Comparison of ENCODE assay signal across 17 cellular contexts in the genomic region with DNA sequence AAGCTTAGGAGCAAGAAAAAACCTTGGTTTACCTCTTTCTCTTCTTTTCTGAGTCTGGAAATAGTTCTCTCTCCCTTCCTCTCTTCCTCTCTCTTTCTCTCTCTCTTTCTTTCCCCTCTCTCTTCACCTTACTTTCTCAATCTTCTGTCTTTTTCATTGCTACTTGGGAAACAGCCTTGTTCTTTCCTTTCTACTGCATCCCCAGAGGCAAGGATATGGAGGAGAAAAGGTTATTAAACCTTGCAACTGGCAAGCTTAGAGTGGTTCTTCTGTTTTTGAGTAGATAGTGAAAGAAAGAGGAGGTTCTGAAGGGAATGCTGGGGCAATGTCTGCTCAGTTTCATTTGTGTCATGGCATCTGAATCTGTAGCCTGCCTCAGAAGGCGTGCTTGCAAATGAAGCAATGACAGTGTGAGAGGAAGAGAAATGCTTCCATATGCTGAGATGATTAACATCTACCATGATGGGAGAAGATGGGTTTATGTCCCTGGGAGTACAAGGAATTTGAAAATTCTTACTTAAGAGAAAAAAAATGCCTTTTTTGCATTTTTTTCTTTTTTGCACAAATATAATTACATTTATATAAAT.
DNase-seq lines count a peak whose midpoint lies in the region; ATAC-seq and TF ChIP-seq lines count a peak whose summit lies in the region.
"Had no signal": no experiment of that assay in that cellular context is flagged by ENCODE, and none has a peak within 500 bp of the region (broad histone marks: within the 10 kb centered on the region; RNA-seq: fewer than 3 reads in every experiment).

No MANE protein-coding gene starts in this region.

- intact Hi-C loops in gastrocnemius medialis (cut with DNase I; ENCODE audit: low total_unique reads) = no loop called here

- H3K4me1 ChIP-seq in gastrocnemius medialis = no peaks in the 10 kb centered on the region
- H3K4me1 ChIP-seq: A549 had no signal

- H3K4me1 Mint-ChIP-seq in brain (peaks cover 63% of the 10 kb centered on the region), nephron (peaks cover 36% of the 10 kb centered on the region)

- H3K36me3 Mint-ChIP-seq in brain = peaks cover 17% of the 10 kb centered on the region
- peaks cover 9% of the 10 kb centered on the region for H3K36me3 Mint-ChIP-seq in nephron (ENCODE audit: low read depth)

- TF ChIP-seq POLR2A in gastrocnemius medialis (IDR thresholded peaks at IDR 0.05) = no peak

- no peak overlapping the region for H3K27ac ChIP-seq in gastrocnemius medialis
- H3K27ac ChIP-seq: A549, C4-2B, PC-9, SJCRH30 had no signal

- H3K4me3 ChIP-seq in AG10803 (ENCODE audit: low read length) (no peak overlapping the region), gastrocnemius medialis (no peak overlapping the region)
- H3K4me3 ChIP-seq: A549, PC-9, SJCRH30 had no signal

- H3K4me3 Mint-ChIP-seq in brain = peak overlapping the region in 2 of 5 experiments; percentile 1 to 44
- H3K4me3 Mint-ChIP-seq in nephron = no peak overlapping the region

- no peaks in the 10 kb centered on the region for H3K27me3 ChIP-seq in gastrocnemius medialis
- H3K27me3 ChIP-seq: SJCRH30 had no signal

- H3K27me3 Mint-ChIP-seq in brain = no peaks in the 10 kb centered on the region
- no peaks in the 10 kb centered on the region for H3K27me3 Mint-ChIP-seq in nephron (ENCODE audit: low read depth)

- H3K9me3 ChIP-seq in gastrocnemius medialis = no peaks in the 10 kb centered on the region
- H3K9me3 ChIP-seq: A549, SJCRH30 had no signal

- H3K36me3 ChIP-seq in gastrocnemius medialis = no peaks in the 10 kb centered on the region
- H3K36me3 ChIP-seq: SJCRH30 had no signal

- no peaks in the 10 kb centered on the region for H3K9me3 Mint-ChIP-seq in brain
- no peaks in the 10 kb centered on the region for H3K9me3 Mint-ChIP-seq in nephron

- H3K27ac Mint-ChIP-seq in brain (peak overlapping the region; percentile 12 to 69 (median 40)), nephron (peak overlapping the region; percentile 3 to 37 (median 29))

- no peak for ATAC-seq in gastrocnemius medialis
- ATAC-seq: A549 had no signal

- DNase-seq in AG10803 (ENCODE audit: low read depth) (peak; percentile 25), NCI-H69 (lab: John Stamatoyannopoulos, UW) (peak; percentile 19), gastrocnemius medialis (no peak), NCI-H345 treated with DMSO at 0.1 percent for 48 hours (lab: John Stamatoyannopoulos, UW; ENCODE audit: unreplicated experiment) (no peak), NCI-H187 treated with DMSO at 0.1 percent for 48 hours (lab: John Stamatoyannopoulos, UW) (no peak)
- DNase-seq: DMS 273 treated with DMSO at 0.1 percent for 48 hours, GOT3, KG1, NCI-H1436 treated with DMSO at 0.1 percent for 48 hours, NCI-H2081 treated with DMSO at 0.1 percent for 48 hours, NCI-H345, PC-9, SJCRH30 had no signal

- TF ChIP-seq CTCF in AG10803 (conservative IDR thresholded peaks at IDR 0.05; ENCODE audit: low read length) = no peak
- TF ChIP-seq CTCF in brain (conservative IDR thresholded peaks at IDR 0.05) = no peak
- no peak for TF ChIP-seq CTCF in nephron (IDR thresholded peaks at IDR 0.05; ENCODE audit: unreplicated experiment in 3 of 3)
- TF ChIP-seq CTCF in gastrocnemius medialis (IDR thresholded peaks at IDR 0.05 in 4 of 5, conservative IDR thresholded peaks at IDR 0.05 in 1 of 5) = no peak

- in situ Hi-C loops in gastrocnemius medialis (cut with MboI; ENCODE audit: low sequenced_read_pairs in 4 of 4) = no loop called here

Comparison
In these comparisons a context has a peak if more than half of its experiments do, and no peak if none do; other contexts are left out.
1. DNase-seq: peak in AG10803 (single experiment) and NCI-H69 (single experiment); none in gastrocnemius medialis (0 of 2), NCI-H345 treated with DMSO at 0.1 percent for 48 hours (single experiment) and NCI-H187 treated with DMSO at 0.1 percent for 48 hours (single experiment).